Comparison of ENCODE assay signal across 17 cellular contexts in the genomic region with DNA sequence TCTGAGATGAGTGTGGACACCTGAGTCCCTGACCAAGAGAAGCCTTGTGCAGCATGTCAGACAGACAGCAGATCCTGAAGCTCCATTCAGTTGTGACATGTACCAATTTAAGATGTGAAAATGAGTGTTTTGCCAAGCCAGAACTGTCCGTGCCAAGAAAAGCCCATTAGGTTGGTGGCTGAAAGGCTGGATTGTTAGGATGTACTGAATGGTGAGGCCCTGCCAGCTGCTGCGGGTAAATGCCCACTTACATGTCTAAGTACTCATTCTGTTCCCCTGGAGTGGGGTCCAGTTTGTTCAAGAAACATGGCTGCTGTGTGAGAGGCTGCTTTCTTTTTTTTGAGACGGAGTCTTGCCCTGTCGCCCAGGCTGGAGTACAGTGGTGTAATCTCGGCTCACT. TPM values are rescaled to one million over a fixed set of nuclear protein-coding genes. Genes with fewer than 3 reads are reported as not detected.
DNase-seq lines count a peak whose midpoint lies in the region; TF ChIP-seq lines count a peak whose summit lies in the region.
"Had no signal": no experiment of that assay in that cellular context is flagged by ENCODE, and none has a peak within 500 bp of the region (broad histone marks: within the 10 kb centered on the region; RNA-seq: fewer than 3 reads in every experiment).

No MANE protein-coding gene starts in this region.

- H3K27ac Mint-ChIP-seq in brain (peak overlapping the region in 4 of 5 experiments; percentile 29 to 91 (median 72)), osteocyte (ENCODE audit: unreplicated experiment) (peak overlapping the region; percentile 29)
- H3K27ac Mint-ChIP-seq: CD4-positive, CD25-positive, alpha-beta regulatory T cell had no signal

- TF ChIP-seq CTCF in brain (conservative IDR thresholded peaks at IDR 0.05) (no peak), osteocyte (IDR thresholded peaks at IDR 0.05) (no peak)

- H3K9me3 Mint-ChIP-seq in brain (peaks cover 0 to 12% (median 11%) of the 10 kb centered on the region in 5 experiments), osteocyte (ENCODE audit: unreplicated experiment) (no peaks in the 10 kb centered on the region)

- DNase-seq in NCI-H1092 (lab: John Stamatoyannopoulos, UW), result peak; percentile 87
- DNase-seq in NCI-H2029 treated with DMSO at 0.1 percent for 48 hours (lab: John Stamatoyannopoulos, UW), result peak; percentile 91
- no peak for DNase-seq in osteocyte (ENCODE audit: extremely low spot score, unreplicated experiment)
- DNase-seq in GM03348 (ENCODE audit: low spot score), result no peak
- DNase-seq in SIG-M5 (lab: John Stamatoyannopoulos, UW), result no peak
- no peak for DNase-seq in DMS153 treated with DMSO at 0.1 percent for 48 hours (lab: John Stamatoyannopoulos, UW; ENCODE audit: unreplicated experiment)
- DNase-seq: CD4-positive, CD25-positive, alpha-beta regulatory T cell; DND-41; GOT3; KG1; NCI-H1417; NCI-H1694 treated with DMSO at 0.1 percent for 48 hours; NCI-H345; NCI-H524; NCI-H82; OCI-M1 had no signal

- H3K27me3 Mint-ChIP-seq in brain (peaks cover 6% of the 10 kb centered on the region), osteocyte (ENCODE audit: unreplicated experiment) (no peaks in the 10 kb centered on the region)
- H3K27me3 Mint-ChIP-seq: CD4-positive, CD25-positive, alpha-beta regulatory T cell had no signal

- H3K4me3 Mint-ChIP-seq in brain (peak overlapping the region in 1 of 5 experiments; percentile 42), osteocyte (ENCODE audit: unreplicated experiment) (no peak overlapping the region)
- H3K4me3 Mint-ChIP-seq: CD4-positive, CD25-positive, alpha-beta regulatory T cell had no signal

- H3K36me3 Mint-ChIP-seq in brain (peaks cover 94% of the 10 kb centered on the region), osteocyte (ENCODE audit: unreplicated experiment) (peaks cover 66% of the 10 kb centered on the region)
- H3K36me3 Mint-ChIP-seq: CD4-positive, CD25-positive, alpha-beta regulatory T cell had no signal

- H3K4me1 Mint-ChIP-seq in brain, result peaks cover 79% of the 10 kb centered on the region
- H3K4me1 Mint-ChIP-seq in osteocyte (ENCODE audit: unreplicated experiment), result peaks cover 59% of the 10 kb centered on the region
- H3K4me1 Mint-ChIP-seq: CD4-positive, CD25-positive, alpha-beta regulatory T cell had no signal

RNA-seq across cellular contexts. Expression of gene DAPK1, which starts 14.7 kb away (rescaled TPM):
- 2.8 TPM for polyA plus RNA-seq in brain (ENCODE audit: insufficient read depth, low read depth, low replicate concordance)
- 294 and 304 TPM in 2 replicates for total RNA-seq in osteocyte

Comparison
In these comparisons a context has a peak if more than half of its experiments do, and no peak if none do; other contexts are left out.
1. DNase-seq: peak in NCI-H1092 (single experiment) and NCI-H2029 treated with DMSO at 0.1 percent for 48 hours (single experiment); none in osteocyte (single experiment), GM03348 (single experiment), SIG-M5 (single experiment) and DMS153 treated with DMSO at 0.1 percent for 48 hours (single experiment).